Comparison of ENCODE assay signal across 8 cellular contexts in genomic region chr15:81001180-81002003, GRCh38. TPM values are rescaled to one million over a fixed set of nuclear protein-coding genes. Genes with fewer than 3 reads are reported as not detected.
A peak's percentile ranks its signal among the peaks of the same experiment; 100 is the strongest.
DNase-seq lines count a peak whose midpoint lies in the region; ATAC-seq, FAIRE-seq and TF ChIP-seq lines count a peak whose summit lies in the region.

No MANE protein-coding gene starts in this region.

- H3K79me2 ChIP-seq in K562 (ENCODE audit: control insufficient read depth, insufficient read depth, low read length): peaks cover 43% of the 10 kb centered on the region

- BruUV-seq in Caco-2 (replicated peaks; lab: Mats Ljungman, UMichigan): no TSS peak
- BruUV-seq in K562 (replicated peaks; lab: Mats Ljungman, UMichigan): no TSS peak

- H2AFZ ChIP-seq in K562 (ENCODE audit: low read depth, low read length): peak overlapping the region; percentile 79

- CTCF ChIA-PET in Caco-2 (lab: Charles Lee) (no interaction called here), K562 (lab: Yijun Ruan, JAX; ENCODE audit: low intra/inter-chr PET ratio) (no interaction called here)

- H3K27ac ChIP-seq in K562 (ENCODE audit: extremely low read depth, low read depth, low read length): peak overlapping the region; percentile 92; the same call in 2 of the 3 replicates
- peak overlapping the region; percentile 45 for H3K27ac ChIP-seq in iPS-18a (ENCODE audit: low read length)

- no peaks in the 10 kb centered on the region for H3K9me1 ChIP-seq in K562 (ENCODE audit: control insufficient read depth, insufficient read depth, low read length)

- H3K4me3 Mint-ChIP-seq in Caco-2 (ENCODE audit: unreplicated experiment) (peak overlapping the region; percentile 90), T-helper 17 cell (peak overlapping the region; percentile 96)

- no peak for FAIRE-seq in K562 (lab: Jason Lieb, UNC)

- POLR2A ChIA-PET in Caco-2 (lab: Charles Lee): no interaction called here
- POLR2A ChIA-PET in K562 (lab: Yijun Ruan, JAX): interaction anchor here (1.0 kb wide), 1 partner anchor 163 kb away, joined by 3 read pairs; no protein-coding TSS in a partner anchor

- no peaks in the 10 kb centered on the region; the same call in 1 of the 2 replicates for H3K4me1 ChIP-seq in Caco-2
- H3K4me1 ChIP-seq in K562 (replicated peaks in 1 of 2; ENCODE audit: control insufficient read depth in 2 of 2, insufficient read depth in 2 of 2, low read length in 2 of 2): peaks cover 12 to 31% of the 10 kb centered on the region in 2 experiments
- H3K4me1 ChIP-seq in iPS-18a (ENCODE audit: control insufficient read depth, low read depth, low read length): peaks cover 10% of the 10 kb centered on the region
- H3K4me1 ChIP-seq in skeletal muscle satellite cell (ENCODE audit: control insufficient read depth, insufficient read depth, low read length): peaks cover 27% of the 10 kb centered on the region

- H3K4me1 Mint-ChIP-seq in Caco-2 (ENCODE audit: low read depth, unreplicated experiment) (no peaks in the 10 kb centered on the region), T-helper 17 cell (peaks cover 33% of the 10 kb centered on the region)

- intact Hi-C loops in Caco-2 (cut with micrococcal nuclease; ENCODE audit: unreplicated experiment): no loop called here
- intact Hi-C loops in K562 (cut with micrococcal nuclease): no loop called here

- no peaks in the 10 kb centered on the region for H3K36me3 Mint-ChIP-seq in Caco-2 (ENCODE audit: insufficient read depth, unreplicated experiment)
- no peaks in the 10 kb centered on the region for H3K36me3 Mint-ChIP-seq in T-helper 17 cell (ENCODE audit: low read depth)

- TF ChIP-seq CTCF in Caco-2 (IDR thresholded peaks at IDR 0.05; ENCODE audit: insufficient read depth in 1 of 2, low read depth in 1 of 2, low read length in 1 of 2, severe bottlenecking in 1 of 2, unreplicated experiment in 1 of 2) (no peak), K562 (IDR thresholded peaks at IDR 0.05 in 2 of 3, conservative IDR thresholded peaks at IDR 0.05 in 1 of 3; ENCODE audit: insufficient read depth in 2 of 3, low read depth in 1 of 3, low read length in 3 of 3) (no peak)

- H3K9ac ChIP-seq in K562 (ENCODE audit: insufficient read depth in 1 of 2, low read depth in 2 of 2, low read length in 2 of 2) (peak overlapping the region; percentile 88 to 96; a peak in 3 of 4 replicates), iPS-18a (ENCODE audit: low read length) (peak overlapping the region; percentile 88), skeletal muscle satellite cell (ENCODE audit: low read depth, low read length) (peak overlapping the region; percentile 96)

- H3K4me3 ChIP-seq in Caco-2 (ENCODE audit: low read depth, low read length) (peak overlapping the region; percentile 78), K562 (peak overlapping the region; percentile 90), iPS-18a (ENCODE audit: low read length) (peak overlapping the region; percentile 88), skeletal muscle satellite cell (ENCODE audit: low read length) (peak overlapping the region; percentile 79)

- WGBS in K562 (ENCODE audit: insufficient coverage, low coverage, missing lambda C conversion rate): 2% methylated on average over 70 of the region's 108 CpGs

- TF ChIP-seq EP300 in K562 (IDR thresholded peaks at IDR 0.05; ENCODE audit: low read length): no peak

- no peaks in the 10 kb centered on the region for H3K9me3 Mint-ChIP-seq in Caco-2 (ENCODE audit: unreplicated experiment)

- peak; percentile 35 for ATAC-seq in GM19397 (IDR thresholded peaks at IDR 0.05; ENCODE audit: unreplicated experiment)
- ATAC-seq in HG03457 (IDR thresholded peaks at IDR 0.05; ENCODE audit: unreplicated experiment): peak; percentile 24
- peak; percentile 45 for ATAC-seq in T-helper 17 cell
- peak; percentile 65 for ATAC-seq in K562

- no peaks in the 10 kb centered on the region for H3K27me3 ChIP-seq in Caco-2 (replicated peaks; ENCODE audit: control insufficient read depth, insufficient read depth, low read length)
- no peaks in the 10 kb centered on the region for H3K27me3 ChIP-seq in K562 (ENCODE audit: control insufficient read depth in 2 of 2, insufficient read depth in 2 of 2, low read length in 2 of 2)
- H3K27me3 ChIP-seq in iPS-18a (ENCODE audit: control insufficient read depth, insufficient read depth, low read length): peaks cover 18% of the 10 kb centered on the region
- H3K27me3 ChIP-seq in skeletal muscle satellite cell (ENCODE audit: control insufficient read depth, insufficient read depth, low read length): no peaks in the 10 kb centered on the region

- H3K4me2 ChIP-seq in K562 (ENCODE audit: insufficient read depth, low read length) (peak overlapping the region; percentile 86; the same call in 1 of the 2 replicates), skeletal muscle satellite cell (ENCODE audit: low read length) (peak overlapping the region; percentile 82)

- in situ Hi-C loops in K562 (cut with MboI): no loop called here

- H3K27me3 Mint-ChIP-seq in Caco-2 (ENCODE audit: insufficient read depth, unreplicated experiment) (no peaks in the 10 kb centered on the region), T-helper 17 cell (no peaks in the 10 kb centered on the region)

- no peaks in the 10 kb centered on the region for H3K9me3 ChIP-seq in Caco-2
- H3K9me3 ChIP-seq in T-helper 17 cell (ENCODE audit: control insufficient read depth, low read length, poor library complexity, severe bottlenecking): no peaks in the 10 kb centered on the region
- H3K9me3 ChIP-seq in K562 (replicated peaks; ENCODE audit: control insufficient read depth, insufficient read depth, low read depth, low read length): no peaks in the 10 kb centered on the region
- H3K9me3 ChIP-seq in iPS-18a (ENCODE audit: control insufficient read depth, low read depth, low read length): no peaks in the 10 kb centered on the region
- no peaks in the 10 kb centered on the region for H3K9me3 ChIP-seq in skeletal muscle satellite cell (replicated peaks; ENCODE audit: low read length)

- no peak overlapping the region for H3K27ac Mint-ChIP-seq in Caco-2 (ENCODE audit: unreplicated experiment)
- peak overlapping the region; percentile 96 for H3K27ac Mint-ChIP-seq in T-helper 17 cell

- no peaks in the 10 kb centered on the region for H3K36me3 ChIP-seq in Caco-2 (ENCODE audit: control insufficient read depth, insufficient read depth, low read length)
- peaks cover 13% of the 10 kb centered on the region; the same call in 1 of the 3 replicates for H3K36me3 ChIP-seq in K562 (ENCODE audit: control insufficient read depth, insufficient read depth, low read length)
- no peaks in the 10 kb centered on the region for H3K36me3 ChIP-seq in iPS-18a (ENCODE audit: control insufficient read depth, low read depth, low read length)
- H3K36me3 ChIP-seq in skeletal muscle satellite cell (ENCODE audit: insufficient read depth, low read length): peaks cover 24% of the 10 kb centered on the region

- DNase-seq in Caco-2: peak; percentile 37 to 59
- DNase-seq in T-helper 17 cell: peak; percentile 40 to 54 (median 52)
- DNase-seq in K562 (ENCODE audit: extremely low read depth in 1 of 4, low spot score in 3 of 4): peak; percentile 69 to 73 (median 72)
- DNase-seq in COLO829 (ENCODE audit: low spot score): no peak

- no peak for TF ChIP-seq POLR2A in K562 (conservative IDR thresholded peaks at IDR 0.05)

- TF ChIP-seq RAD21 in K562 (CRISPR knock-in tag; conservative IDR thresholded peaks at IDR 0.05 in 1 of 2, IDR thresholded peaks at IDR 0.05 in 1 of 2): no peak

- no peaks in the 10 kb centered on the region for H4K20me1 ChIP-seq in K562 (replicated peaks; ENCODE audit: control insufficient read depth, insufficient read depth, low read length)

RNA-seq across cellular contexts. Expression of gene TLNRD1, which starts 0.7 kb away (rescaled TPM):
- 13.7 and 13.8 TPM in 2 replicates for total RNA-seq in Caco-2 (2022)
- total RNA-seq in T-helper 17 cell: 10 to 100 TPM; 17.5 to 17.6 TPM
- 7.4 and 16.8 TPM in 2 replicates for total RNA-seq in K562 (2011; cell fraction: chromatin; rRNA removed; ENCODE audit: low replicate concordance)
- total RNA-seq in K562 (2011; cell fraction: nucleolus; rRNA removed): 17.1 and 29.2 TPM in 2 replicates
- total RNA-seq in K562 (2011; cell fraction: nucleoplasm; rRNA removed): 11.0 and 14.4 TPM in 2 replicates
- total RNA-seq in K562 (2014; rRNA removed): 23.4 and 25.4 TPM in 2 replicates
- 4.3 and 4.8 TPM in 2 replicates for total RNA-seq in K562 (2014; rRNA removed; fragmentation: Illumina TruSeq; extraction: Trizol)
- 5.5 and 5.7 TPM in 2 replicates for total RNA-seq in K562 (2015; rRNA removed; fragmentation: Illumina TruSeq; extraction: Trizol)
- 26.7 and 33.1 TPM in 2 replicates for total RNA-seq in K562 (2021)
- 4.5 and 9.5 TPM in 2 replicates for polyA plus RNA-seq in K562 (2011; rRNA removed)
- polyA plus RNA-seq in K562 (2011; cell fraction: cytosol; rRNA removed): 4.6 and 46.8 TPM in 2 replicates
- polyA plus RNA-seq in K562 (2011; cell fraction: nucleus; rRNA removed): 3.1 and 13.4 TPM in 2 replicates
- polyA plus RNA-seq in K562 (2012): 11.4 and 15.1 TPM in 2 replicates
- 4.2 and 4.7 TPM in 2 replicates for polyA plus RNA-seq in K562 (2014; fragmentation: Illumina TruSeq; extraction: Trizol)
- polyA plus RNA-seq in K562 (2014; fragmentation: Nextera tagmentation; extraction: Ambion mirVana): 1 to 10 TPM; 1.1 to 1.9 TPM
- 16.2 and 21.5 TPM in 2 replicates for polyA plus RNA-seq in K562 (2014; rRNA removed)
- polyA minus RNA-seq in K562 (2011; rRNA and poly(A)+ RNA removed): 1.9 and 7.4 TPM in 2 replicates
- 10.8 and 23.4 TPM in 2 replicates for polyA minus RNA-seq in K562 (2011; cell fraction: cytosol; rRNA and poly(A)+ RNA removed)
- polyA minus RNA-seq in K562 (2011; cell fraction: nucleus; rRNA and poly(A)+ RNA removed): 8.1 and 17.0 TPM in 2 replicates
- total RNA-seq in skeletal muscle satellite cell (2012; rRNA removed): 8.9 and 10.7 TPM in 2 replicates

RNA-seq across cellular contexts. Expression of gene MESD, which starts 11.8 kb away (rescaled TPM):
- total RNA-seq in Caco-2 (2022) (29.2 and 30.3 TPM in 2 replicates), T-helper 17 cell (10 to 100 TPM; 14.3 to 14.4 TPM), K562 (2014; rRNA removed) (22.8 and 26.5 TPM in 2 replicates), K562 (2014; rRNA removed; fragmentation: Illumina TruSeq; extraction: Trizol) (28.2 and 31.4 TPM in 2 replicates), K562 (2015; rRNA removed; fragmentation: Illumina TruSeq; extraction: Trizol) (38.2 and 39.7 TPM in 2 replicates), K562 (2021) (23.9 and 24.1 TPM in 2 replicates)
- total RNA-seq in K562 (2011; cell fraction: chromatin; rRNA removed; ENCODE audit: low replicate concordance): 28.7 and 34.6 TPM in 2 replicates
- 24.3 and 27.2 TPM in 2 replicates for total RNA-seq in K562 (2011; cell fraction: nucleolus; rRNA removed)
- total RNA-seq in K562 (2011; cell fraction: nucleoplasm; rRNA removed): 38.3 and 58.0 TPM in 2 replicates
- polyA plus RNA-seq in K562 (2011; rRNA removed) (11.5 and 20.0 TPM in 2 replicates), K562 (2014; fragmentation: Illumina TruSeq; extraction: Trizol) (27.0 and 29.7 TPM in 2 replicates), K562 (2014; fragmentation: Nextera tagmentation; extraction: Ambion mirVana) (10 to 100 TPM; 11.3 to 17.0 TPM), K562 (2014; rRNA removed) (18.9 and 20.7 TPM in 2 replicates)
- 9.6 TPM in 2 replicates for polyA plus RNA-seq in K562 (2011; cell fraction: cytosol; rRNA removed)
- polyA plus RNA-seq in K562 (2011; cell fraction: nucleus; rRNA removed): 11.6 and 12.9 TPM in 2 replicates
- 22.1 and 28.2 TPM in 2 replicates for polyA plus RNA-seq in K562 (2012)
- polyA minus RNA-seq in K562 (2011; rRNA and poly(A)+ RNA removed): 15.6 and 22.3 TPM in 2 replicates
- polyA minus RNA-seq in K562 (2011; cell fraction: cytosol; rRNA and poly(A)+ RNA removed): 12.6 and 14.6 TPM in 2 replicates
- polyA minus RNA-seq in K562 (2011; cell fraction: nucleus; rRNA and poly(A)+ RNA removed): 10.2 and 15.2 TPM in 2 replicates
- 13.3 and 16.0 TPM in 2 replicates for total RNA-seq in skeletal muscle satellite cell (2012; rRNA removed)
